9 cellular contexts compared by ENCODE assay signal in the genomic region with DNA sequence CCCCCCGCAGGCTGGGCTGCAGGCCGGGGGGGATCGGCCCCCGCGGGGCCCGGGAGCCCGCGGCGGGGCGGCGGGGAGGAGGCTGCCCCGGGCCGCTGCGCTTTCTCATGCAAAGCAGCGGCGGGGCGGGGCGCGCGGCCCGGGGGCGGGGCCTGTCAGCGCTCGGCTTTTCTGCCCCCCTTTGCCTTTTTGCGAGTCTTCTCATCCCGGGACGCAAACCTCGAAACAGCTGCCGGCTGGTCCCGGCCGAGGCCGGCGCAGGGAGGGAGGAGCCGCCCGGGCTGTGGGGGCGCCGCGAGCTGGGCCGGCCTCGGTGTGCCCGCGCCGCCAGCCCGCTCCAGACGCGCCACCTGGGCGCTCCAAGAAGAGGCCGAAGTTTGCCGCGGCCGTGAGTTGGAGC. TPM values are rescaled to one million over a fixed set of nuclear protein-coding genes. Genes with fewer than 3 reads are reported as not detected.
A peak's percentile ranks its signal among the peaks of the same experiment; 100 is the strongest.
DNase-seq lines count a peak whose midpoint lies in the region; ATAC-seq, FAIRE-seq and TF ChIP-seq lines count a peak whose summit lies in the region.
"Had no signal": no experiment of that assay in that cellular context is flagged by ENCODE, and none has a peak within 500 bp of the region (broad histone marks: within the 10 kb centered on the region; RNA-seq: fewer than 3 reads in every experiment).

A gene with protein sequence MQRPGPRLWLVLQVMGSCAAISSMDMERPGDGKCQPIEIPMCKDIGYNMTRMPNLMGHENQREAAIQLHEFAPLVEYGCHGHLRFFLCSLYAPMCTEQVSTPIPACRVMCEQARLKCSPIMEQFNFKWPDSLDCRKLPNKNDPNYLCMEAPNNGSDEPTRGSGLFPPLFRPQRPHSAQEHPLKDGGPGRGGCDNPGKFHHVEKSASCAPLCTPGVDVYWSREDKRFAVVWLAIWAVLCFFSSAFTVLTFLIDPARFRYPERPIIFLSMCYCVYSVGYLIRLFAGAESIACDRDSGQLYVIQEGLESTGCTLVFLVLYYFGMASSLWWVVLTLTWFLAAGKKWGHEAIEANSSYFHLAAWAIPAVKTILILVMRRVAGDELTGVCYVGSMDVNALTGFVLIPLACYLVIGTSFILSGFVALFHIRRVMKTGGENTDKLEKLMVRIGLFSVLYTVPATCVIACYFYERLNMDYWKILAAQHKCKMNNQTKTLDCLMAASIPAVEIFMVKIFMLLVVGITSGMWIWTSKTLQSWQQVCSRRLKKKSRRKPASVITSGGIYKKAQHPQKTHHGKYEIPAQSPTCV (plus strand): TSS at position 198 of the 400 bp plus-strand sequence. CDS start 479 bp downstream, outside the sequence.

- H3K4me3 ChIP-seq in bronchial epithelial cell (ENCODE audit: low read depth, low read length) (peak within 1 kb of the TSS; percentile 35), testis (peak within 1 kb of the TSS; percentile 16 to 55)
- H3K4me3 ChIP-seq: A549 had no signal

- peaks cover under 1% of the 10 kb centered on the region for H3K9me3 Mint-ChIP-seq in memory B cell

- no peak within 1 kb of the TSS for H3K27ac ChIP-seq in testis
- H3K27ac ChIP-seq: A549 had no signal

- no peak for FAIRE-seq in bronchial epithelial cell (lab: Jason Lieb, UNC)
- FAIRE-seq: A549 had no signal

- intact Hi-C loops in testis (cut with DNase I; ENCODE audit: low total_unique reads), result no loop called here

- no peaks in the 10 kb centered on the region for H3K9me3 ChIP-seq in testis
- H3K9me3 ChIP-seq: A549 had no signal

- H3K27me3 ChIP-seq in bronchial epithelial cell (ENCODE audit: control insufficient read depth, insufficient read depth, low read length) (peaks cover 33% of the 10 kb centered on the region), testis (no peaks in the 10 kb centered on the region)

- no peak for TF ChIP-seq POLR2A in testis (IDR thresholded peaks at IDR 0.05)

- TF ChIP-seq CTCF in bronchial epithelial cell (IDR thresholded peaks at IDR 0.05; ENCODE audit: insufficient read depth, low read length, severe bottlenecking), result no peak
- TF ChIP-seq CTCF in testis (IDR thresholded peaks at IDR 0.05), result no peak

- WGBS in testis, 2 donors, result 0% methylated on average over 26 of the region's 51 CpGs; no CpG with 5 or more reads in 1 of the 2 donors

- H3K4me3 Mint-ChIP-seq in memory B cell, result peak within 1 kb of the TSS; percentile 14

- no peak within 1 kb of the TSS for H3K27ac Mint-ChIP-seq in memory B cell

- peaks cover 10% of the 10 kb centered on the region for H3K27me3 Mint-ChIP-seq in memory B cell

- peaks cover 4% of the 10 kb centered on the region for H3K4me1 Mint-ChIP-seq in memory B cell

- peaks cover 2% of the 10 kb centered on the region for H3K36me3 Mint-ChIP-seq in memory B cell

- H3K36me3 ChIP-seq in bronchial epithelial cell (ENCODE audit: control insufficient read depth, insufficient read depth, low read length) (no peaks in the 10 kb centered on the region), testis (ENCODE audit: low read depth, missing control alignments) (no peaks in the 10 kb centered on the region)

- ATAC-seq in memory B cell (ENCODE audit: low read depth) (no peak), HG02588 (IDR thresholded peaks at IDR 0.05; ENCODE audit: unreplicated experiment) (no peak), GM18519 (IDR thresholded peaks at IDR 0.05; ENCODE audit: low FRiP score, unreplicated experiment) (no peak)
- ATAC-seq: A549 had no signal

- DNase-seq in NCI-H2196 (lab: John Stamatoyannopoulos, UW; ENCODE audit: unreplicated experiment) (peak; percentile 26), NCI-H2196 treated with DMSO at 0.1 percent for 48 hours (lab: John Stamatoyannopoulos, UW; ENCODE audit: unreplicated experiment) (no peak), bronchial epithelial cell (ENCODE audit: low read depth) (peak; percentile 23), memory B cell (ENCODE audit: low spot score in 2 of 2) (no peak), testis (peak; percentile 57), NCI-H2171 (lab: John Stamatoyannopoulos, UW) (no peak)

- H3K4me1 ChIP-seq in testis, result no peaks in the 10 kb centered on the region
- H3K4me1 ChIP-seq: A549 had no signal

RNA-seq across cellular contexts. Expression of the gene that starts here (rescaled TPM):
- total RNA-seq in bronchial epithelial cell (0.26 and 0.77 TPM in 2 replicates), testis (under 1 TPM; 0.62 to 0.79 TPM)
- polyA plus RNA-seq in testis (ENCODE audit: insufficient read depth, low read depth, low replicate concordance), result 0.90 TPM
- polyA plus RNA-seq: A549 had no signal

Comparison
In these comparisons a context has a peak if more than half of its experiments do, and no peak if none do; other contexts are left out.
1. Peak in DNase-seq and H3K4me3 ChIP-seq in bronchial epithelial cell; RNA of the gene not detected or under 1 TPM.
2. Peak in DNase-seq and H3K4me3 ChIP-seq in testis; RNA of the gene not detected or under 1 TPM.